ENCODE assay signal across 1 cellular context in genomic region chr20:63979549-63980316, GRCh38.
TF ChIP-seq lines count a peak whose summit lies in the region.

TSS of gene SAMD10 (minus strand) at chr20:63979642. CDS start at chr20:63979467, 175 bp downstream.

TF ChIP-seq in HepG2, 621 proteins besides CTCF, POLR2A, EP300 and RAD21 (continued from another document and continues in another):
- TF ChIP-seq ZBTB49 (CRISPR knock-in tag; IDR thresholded peaks at IDR 0.05; ENCODE audit: borderline replicate concordance) (no peak), ZNF121 (CRISPR knock-in tag; IDR thresholded peaks at IDR 0.05) (no peak), ZNF12 (CRISPR knock-in tag; IDR thresholded peaks at IDR 0.05) (no peak), SKIL (CRISPR knock-in tag; IDR thresholded peaks at IDR 0.05; ENCODE audit: borderline replicate concordance) (peak; percentile 44; the same call in 1 of the 2 replicates), FOSL2 (CRISPR knock-in tag; IDR thresholded peaks at IDR 0.05) (no peak; the same call in 1 of the 2 replicates), YEATS4 (CRISPR knock-in tag; IDR thresholded peaks at IDR 0.05; ENCODE audit: borderline replicate concordance) (no peak), KLF15 (CRISPR knock-in tag; IDR thresholded peaks at IDR 0.05; ENCODE audit: borderline replicate concordance) (no peak), KMT2B (CRISPR knock-in tag; IDR thresholded peaks at IDR 0.05) (no peak; the same call in 1 of the 2 replicates), ZFX (CRISPR knock-in tag; IDR thresholded peaks at IDR 0.05; ENCODE audit: low read depth) (peak; percentile 83), ATF7-NPFF (CRISPR knock-in tag; IDR thresholded peaks at IDR 0.05; ENCODE audit: low read depth) (no peak; the same call in 1 of the 2 replicates), XRCC5 (optimal IDR thresholded peaks at IDR 0.05; ENCODE audit: low read length) (no peak), ZNF138 (CRISPR knock-in tag; IDR thresholded peaks at IDR 0.05; ENCODE audit: low read depth) (0 out of 2 replicates have a peak, but pooled peaks have one; percentile 20), LCORL (IDR thresholded peaks at IDR 0.05) (no peak), LCORL (CRISPR knock-in tag; IDR thresholded peaks at IDR 0.05) (peak; percentile 31), MBD4 (IDR thresholded peaks at IDR 0.05; ENCODE audit: borderline replicate concordance, low read length) (no peak), GABPA (IDR thresholded peaks at IDR 0.05; ENCODE audit: low read depth, low read length) (no peak), GABPA (CRISPR knock-in tag; IDR thresholded peaks at IDR 0.05; ENCODE audit: low read depth) (peak; percentile 44; the same call in 1 of the 2 replicates), KLF6 (CRISPR knock-in tag; IDR thresholded peaks at IDR 0.05) (no peak), PHF8 (CRISPR knock-in tag; IDR thresholded peaks at IDR 0.05) (peak; percentile 67; the same call in 1 of the 2 replicates), CAMTA2 (CRISPR knock-in tag; IDR thresholded peaks at IDR 0.05; ENCODE audit: borderline replicate concordance) (peak; percentile 88; the same call in 1 of the 2 replicates), ZNF776 (CRISPR knock-in tag; IDR thresholded peaks at IDR 0.05) (peak; percentile 85; the same call in 1 of the 2 replicates), RFX5 (IDR thresholded peaks at IDR 0.05; ENCODE audit: low read depth, low read length) (no peak), ZNF7 (CRISPR knock-in tag; IDR thresholded peaks at IDR 0.05) (no peak), ZNF276 (CRISPR knock-in tag; IDR thresholded peaks at IDR 0.05; ENCODE audit: low read depth) (no peak), PAWR (CRISPR knock-in tag; IDR thresholded peaks at IDR 0.05; ENCODE audit: borderline replicate concordance) (no peak), ZBTB46 (CRISPR knock-in tag; IDR thresholded peaks at IDR 0.05; ENCODE audit: borderline replicate concordance) (no peak), ZNF552 (CRISPR knock-in tag; IDR thresholded peaks at IDR 0.05; ENCODE audit: borderline replicate concordance) (no peak), PLRG1 (conservative IDR thresholded peaks at IDR 0.05) (no peak), ZNF263 (CRISPR knock-in tag; IDR thresholded peaks at IDR 0.05) (no peak), ZNF747 (CRISPR knock-in tag; IDR thresholded peaks at IDR 0.05; ENCODE audit: borderline replicate concordance) (no peak; the same call in none of the 2 replicates), IRF1 (CRISPR knock-in tag; IDR thresholded peaks at IDR 0.05; ENCODE audit: low read depth) (no peak), RBAK (CRISPR knock-in tag; IDR thresholded peaks at IDR 0.05) (no peak), ZKSCAN8 (CRISPR knock-in tag; IDR thresholded peaks at IDR 0.05; ENCODE audit: borderline replicate concordance) (0 out of 2 replicates have a peak, but pooled peaks have one; percentile 41), RAD51 (IDR thresholded peaks at IDR 0.05; ENCODE audit: borderline replicate concordance) (no peak), ATF7 (IDR thresholded peaks at IDR 0.05) (no peak), ATF7 (CRISPR knock-in tag; IDR thresholded peaks at IDR 0.05) (no peak), FIP1L1 (IDR thresholded peaks at IDR 0.05; ENCODE audit: borderline replicate concordance, insufficient read depth, low read depth, low read length) (no peak), NCOA5 (CRISPR knock-in tag; IDR thresholded peaks at IDR 0.05) (no peak), ZNF816 (CRISPR knock-in tag; IDR thresholded peaks at IDR 0.05; ENCODE audit: borderline replicate concordance) (no peak), SMAD9 (CRISPR knock-in tag; IDR thresholded peaks at IDR 0.05) (no peak), CHCHD3 (CRISPR knock-in tag; IDR thresholded peaks at IDR 0.05) (0 out of 2 replicates have a peak, but pooled peaks have one; percentile 64), TBL1XR1 (IDR thresholded peaks at IDR 0.05; ENCODE audit: borderline replicate concordance, low read length, partially characterized antibody) (no peak), ZC3H4 (CRISPR knock-in tag; IDR thresholded peaks at IDR 0.05; ENCODE audit: borderline replicate concordance) (no peak), ZNF782 (CRISPR knock-in tag; IDR thresholded peaks at IDR 0.05; ENCODE audit: borderline replicate concordance) (no peak), CEBPB (IDR thresholded peaks at IDR 0.05; ENCODE audit: borderline replicate concordance, low read depth, low read length) (no peak), REXO4 (CRISPR knock-in tag; IDR thresholded peaks at IDR 0.05; ENCODE audit: borderline replicate concordance) (0 out of 2 replicates have a peak, but pooled peaks have one; percentile 25), HBP1 (CRISPR knock-in tag; IDR thresholded peaks at IDR 0.05; ENCODE audit: low read depth) (0 out of 2 replicates have a peak, but pooled peaks have one; percentile 19), ZBTB42 (CRISPR knock-in tag; IDR thresholded peaks at IDR 0.05) (no peak), POLR2AphosphoS2 (IDR thresholded peaks at IDR 0.05; ENCODE audit: low read depth, low read length) (no peak), TAF1 (CRISPR knock-in tag; IDR thresholded peaks at IDR 0.05) (no peak), KLF16 (CRISPR knock-in tag; IDR thresholded peaks at IDR 0.05) (no peak), ZNF777 (CRISPR knock-in tag; IDR thresholded peaks at IDR 0.05) (no peak; the same call in 1 of the 2 replicates)
- TF ChIP-seq, protein P1, sequence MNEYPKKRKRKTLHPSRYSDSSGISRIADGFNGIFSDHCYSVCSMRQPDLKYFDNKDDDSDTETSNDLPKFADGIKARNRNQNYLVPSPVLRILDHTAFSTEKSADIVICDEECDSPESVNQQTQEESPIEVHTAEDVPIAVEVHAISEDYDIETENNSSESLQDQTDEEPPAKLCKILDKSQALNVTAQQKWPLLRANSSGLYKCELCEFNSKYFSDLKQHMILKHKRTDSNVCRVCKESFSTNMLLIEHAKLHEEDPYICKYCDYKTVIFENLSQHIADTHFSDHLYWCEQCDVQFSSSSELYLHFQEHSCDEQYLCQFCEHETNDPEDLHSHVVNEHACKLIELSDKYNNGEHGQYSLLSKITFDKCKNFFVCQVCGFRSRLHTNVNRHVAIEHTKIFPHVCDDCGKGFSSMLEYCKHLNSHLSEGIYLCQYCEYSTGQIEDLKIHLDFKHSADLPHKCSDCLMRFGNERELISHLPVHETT (CRISPR knock-in tag; conservative IDR thresholded peaks at IDR 0.05) = no peak
- TF ChIP-seq, protein P2, sequence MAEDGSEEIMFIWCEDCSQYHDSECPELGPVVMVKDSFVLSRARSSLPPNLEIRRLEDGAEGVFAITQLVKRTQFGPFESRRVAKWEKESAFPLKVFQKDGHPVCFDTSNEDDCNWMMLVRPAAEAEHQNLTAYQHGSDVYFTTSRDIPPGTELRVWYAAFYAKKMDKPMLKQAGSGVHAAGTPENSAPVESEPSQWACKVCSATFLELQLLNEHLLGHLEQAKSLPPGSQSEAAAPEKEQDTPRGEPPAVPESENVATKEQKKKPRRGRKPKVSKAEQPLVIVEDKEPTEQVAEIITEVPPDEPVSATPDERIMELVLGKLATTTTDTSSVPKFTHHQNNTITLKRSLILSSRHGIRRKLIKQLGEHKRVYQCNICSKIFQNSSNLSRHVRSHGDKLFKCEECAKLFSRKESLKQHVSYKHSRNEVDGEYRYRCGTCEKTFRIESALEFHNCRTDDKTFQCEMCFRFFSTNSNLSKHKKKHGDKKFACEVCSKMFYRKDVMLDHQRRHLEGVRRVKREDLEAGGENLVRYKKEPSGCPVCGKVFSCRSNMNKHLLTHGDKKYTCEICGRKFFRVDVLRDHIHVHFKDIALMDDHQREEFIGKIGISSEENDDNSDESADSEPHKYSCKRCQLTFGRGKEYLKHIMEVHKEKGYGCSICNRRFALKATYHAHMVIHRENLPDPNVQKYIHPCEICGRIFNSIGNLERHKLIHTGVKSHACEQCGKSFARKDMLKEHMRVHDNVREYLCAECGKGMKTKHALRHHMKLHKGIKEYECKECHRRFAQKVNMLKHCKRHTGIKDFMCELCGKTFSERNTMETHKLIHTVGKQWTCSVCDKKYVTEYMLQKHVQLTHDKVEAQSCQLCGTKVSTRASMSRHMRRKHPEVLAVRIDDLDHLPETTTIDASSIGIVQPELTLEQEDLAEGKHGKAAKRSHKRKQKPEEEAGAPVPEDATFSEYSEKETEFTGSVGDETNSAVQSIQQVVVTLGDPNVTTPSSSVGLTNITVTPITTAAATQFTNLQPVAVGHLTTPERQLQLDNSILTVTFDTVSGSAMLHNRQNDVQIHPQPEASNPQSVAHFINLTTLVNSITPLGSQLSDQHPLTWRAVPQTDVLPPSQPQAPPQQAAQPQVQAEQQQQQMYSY (CRISPR knock-in tag; IDR thresholded peaks at IDR 0.05) = no peak
